In the genomic region with DNA sequence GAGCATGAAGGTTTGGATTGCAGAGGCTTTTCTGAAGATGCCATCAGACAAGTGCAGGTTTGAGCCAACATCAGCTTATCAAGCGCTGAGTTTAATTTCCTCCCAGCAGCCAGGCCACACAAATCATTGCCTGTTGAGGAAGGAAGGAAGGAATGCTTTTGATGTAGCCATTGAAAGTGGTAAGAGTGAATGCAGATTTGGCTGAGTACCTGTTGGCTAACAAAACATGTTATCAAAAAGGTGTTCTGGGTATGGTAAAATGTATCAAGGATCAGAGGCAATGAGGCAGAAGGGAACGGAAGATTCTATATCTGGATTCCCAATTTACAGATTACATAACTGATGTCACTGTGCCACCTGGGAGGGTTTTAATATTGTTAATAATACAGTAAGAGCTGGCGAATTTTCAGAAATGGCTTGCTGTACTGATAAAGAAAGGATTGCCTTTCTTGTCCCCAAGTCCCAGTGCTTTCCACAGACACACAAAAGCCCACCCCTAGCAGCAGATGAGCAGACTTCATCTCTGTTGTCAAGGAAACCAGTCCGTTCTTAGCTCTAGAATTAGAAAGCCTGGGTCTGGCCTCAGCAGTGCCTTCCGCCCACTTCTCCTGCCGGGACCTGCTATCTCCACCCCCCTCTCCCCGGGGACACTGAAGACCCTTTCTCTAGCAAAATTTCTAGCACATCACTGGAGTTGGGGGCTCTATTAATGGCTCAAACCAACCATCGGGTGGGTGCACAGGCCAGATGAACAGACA, we compare ENCODE assay signal across 30 cellular contexts. TPM values are rescaled to one million over a fixed set of nuclear protein-coding genes. Genes with fewer than 3 reads are reported as not detected.
A peak's percentile ranks its signal among the peaks of the same experiment; 100 is the strongest.
DNase-seq lines count a peak whose midpoint lies in the region; ATAC-seq lines count a peak whose summit lies in the region.
"Had no signal": no experiment of that assay in that cellular context is flagged by ENCODE, and none has a peak within 500 bp of the region (broad histone marks: within the 10 kb centered on the region; RNA-seq: fewer than 3 reads in every experiment).

No MANE protein-coding gene starts in this region.

- peak overlapping the region; percentile 86 for H3K4me2 ChIP-seq in BLaER1

- H3K4me3 ChIP-seq in BLaER1: peak overlapping the region; percentile 12
- peak overlapping the region; percentile 9; the same call in 1 of the 2 replicates for H3K4me3 ChIP-seq in HUES64 (ENCODE audit: low read length)
- H3K4me3 ChIP-seq: cardiac muscle cell, GM23248, right lobe of liver had no signal

- H3K36me3 ChIP-seq in BLaER1 (peaks cover 16% of the 10 kb centered on the region), HUES64 (ENCODE audit: insufficient read depth, low read length) (no peaks in the 10 kb centered on the region)
- H3K36me3 ChIP-seq: cardiac muscle cell, right lobe of liver had no signal

- H3K9ac ChIP-seq in BLaER1 (peak overlapping the region; percentile 51; the same call in 1 of the 2 replicates), HUES64 (ENCODE audit: low read depth, low read length) (0 out of 2 replicates have a peak overlapping the region, but pooled peaks have one; percentile 1)
- H3K9ac ChIP-seq: GM23248, parathyroid adenoma had no signal

- peak; percentile 50 for DNase-seq in cerebellum (ENCODE audit: low spot score)
- DNase-seq in left kidney (ENCODE audit: low read depth, low spot score): peak; percentile 60
- DNase-seq in NCI-H1930 (lab: John Stamatoyannopoulos, UW): no peak
- DNase-seq: ACHN; activated CD4-positive, alpha-beta T cell treated with anti-CD3 and anti-CD28 coated beads, Interleukin-2, amount 10 ng/mL, durations not matched to agents 24 days and 14 days; activated naive CD4-positive, alpha-beta T cell treated with anti-CD3 and anti-CD28 coated beads, Interleukin-2, amount 50 U/mL, for 16 hours; activated T-cell treated with anti-CD3 and anti-CD28 coated beads, Interleukin-2, amount 50 U/mL, for 48 hours; Calu3; EL; GM23248; naive thymus-derived CD4-positive, alpha-beta T cell; NCI-H1092; NCI-H2029 treated with DMSO at 0.1 percent for 48 hours; NCI-H446; right lobe of liver; stimulated activated naive CD4-positive, alpha-beta T cell treated with Interleukin-2 at 50 U/mL for 16 hours had no signal

- H3K4me1 ChIP-seq in BLaER1: peaks cover 60% of the 10 kb centered on the region
- H3K4me1 ChIP-seq in HUES64 (ENCODE audit: insufficient read depth, low read length): peaks cover 67% of the 10 kb centered on the region
- H3K4me1 ChIP-seq: parathyroid adenoma, right lobe of liver had no signal

- peaks cover 74% of the 10 kb centered on the region for H4K20me1 ChIP-seq in BLaER1

- H3K27me3 ChIP-seq in BLaER1 (no peaks in the 10 kb centered on the region), HUES64 (ENCODE audit: insufficient read depth, low read length) (no peaks in the 10 kb centered on the region)
- H3K27me3 ChIP-seq: cardiac muscle cell, right lobe of liver had no signal

- peaks cover 4% of the 10 kb centered on the region; the same call in 1 of the 2 replicates for H3K9me3 ChIP-seq in BLaER1
- no peaks in the 10 kb centered on the region for H3K9me3 ChIP-seq in HUES64 (ENCODE audit: insufficient read depth, low read depth, low read length)
- H3K9me3 ChIP-seq: right lobe of liver had no signal

- H3K27ac ChIP-seq in BLaER1 (peak overlapping the region; percentile 39; the same call in 1 of the 2 replicates), HUES64 (ENCODE audit: low read depth, low read length) (peak overlapping the region; percentile 69)
- H3K27ac ChIP-seq: C4-2B, cardiac muscle cell, GM23248, parathyroid adenoma, right lobe of liver, VCaP had no signal

- no peak for ATAC-seq in GM21447 (IDR thresholded peaks at IDR 0.05; ENCODE audit: unreplicated experiment)
- ATAC-seq in HG02840 (IDR thresholded peaks at IDR 0.05; ENCODE audit: low FRiP score, unreplicated experiment): no peak
- no peak for ATAC-seq in HG03521 (IDR thresholded peaks at IDR 0.05; ENCODE audit: unreplicated experiment)
- ATAC-seq: left lobe of liver; naive thymus-derived CD4-positive, alpha-beta T cell; right lobe of liver had no signal

- WGBS in HUES64: 19% methylated on average over 7 of the region's 8 CpGs

RNA-seq across cellular contexts. Expression of a gene that starts 34.4 kb away (rescaled TPM):
- polyA plus RNA-seq in HUES64 (2013, experiment 1 of 2): 84.4 TPM
- polyA plus RNA-seq in HUES64 (2013, experiment 2 of 2): 88.1 TPM
- 119 TPM for total RNA-seq in cerebellum
- total RNA-seq: GM23248, OCI-LY7 had no signal
- polyA plus RNA-seq: GM23248 had no signal

RNA-seq across cellular contexts. Expression of a gene that starts 56.8 kb away (rescaled TPM):
- not detected for polyA plus RNA-seq in HUES64 (2013, experiment 1 of 2)
- not detected for polyA plus RNA-seq in HUES64 (2013, experiment 2 of 2)
- total RNA-seq in cerebellum: not detected
- total RNA-seq: activated CD4-positive, alpha-beta T cell treated with anti-CD3 and anti-CD28 coated beads, Interleukin-2, amount 10 ng/mL, durations not matched to agents 24 days and 14 days; Calu3; cardiac muscle cell; dermis microvascular lymphatic vessel endothelial cell; GM23248; left lobe of liver; mesothelial cell of epicardium; naive thymus-derived CD4-positive, alpha-beta T cell; OCI-LY7; right lobe of liver; T-helper 2 cell treated with Interferon-gamma antibody and Interleukin-4, amounts not matched to agents 100 ng/mL and 5 ng/mL, for 36 hours had no signal
- polyA plus RNA-seq: cardiac muscle cell; GM23248; naive thymus-derived CD4-positive, alpha-beta T cell had no signal

Comparison
In these comparisons a context has a peak if more than half of its experiments do, and no peak if none do; other contexts are left out.
1. DNase-seq: peak in cerebellum (single experiment) and left kidney (single experiment); none in NCI-H1930 (0 of 2).